In the genomic region with DNA sequence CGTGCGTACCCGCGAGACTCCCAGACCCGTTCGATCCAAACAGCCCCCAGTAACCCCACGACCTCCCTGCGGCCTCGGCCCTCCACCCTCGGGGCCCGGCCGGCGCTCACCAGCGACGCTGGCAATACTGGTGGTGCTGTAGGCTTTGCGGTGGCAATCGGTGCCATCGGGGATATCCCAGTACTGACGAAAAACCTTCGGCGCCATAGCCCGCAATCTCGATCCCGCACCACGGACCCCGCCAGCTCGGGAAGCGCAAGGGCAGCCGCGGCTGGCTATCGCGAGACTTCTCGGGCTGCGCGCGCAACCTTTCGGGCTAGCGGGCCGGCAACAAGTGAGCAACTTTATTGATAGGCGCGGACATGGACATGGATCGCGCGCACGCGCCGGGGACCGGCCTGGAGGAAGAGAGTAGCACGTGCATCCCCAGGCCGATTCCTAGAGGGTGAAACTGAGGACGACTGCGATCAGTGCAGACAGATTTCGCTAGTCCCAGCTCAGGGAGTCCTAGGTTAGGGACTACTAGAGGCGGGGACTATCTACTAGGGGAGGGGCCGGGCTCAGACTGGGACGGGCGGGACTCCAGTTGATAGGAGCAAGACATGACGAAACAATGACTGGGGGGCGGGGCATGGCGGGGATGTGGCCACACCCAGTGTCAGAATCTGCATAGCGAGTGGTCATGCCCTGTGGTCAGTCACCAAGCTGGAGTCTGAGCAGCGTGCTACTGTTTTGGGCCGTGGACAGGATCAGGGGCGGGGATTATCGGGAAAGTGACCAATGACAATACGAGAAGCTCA, we compare ENCODE assay signal across 1 cellular context.
TF ChIP-seq lines count a peak whose summit lies in the region.

A gene (minus strand): TSS at position 289 of the 800 bp plus-strand sequence. CDS start 82 bp downstream, at position 207.

TF ChIP-seq in HepG2, 621 proteins besides CTCF, POLR2A, EP300 and RAD21 (continues in another document):
- TF ChIP-seq, protein P1, sequence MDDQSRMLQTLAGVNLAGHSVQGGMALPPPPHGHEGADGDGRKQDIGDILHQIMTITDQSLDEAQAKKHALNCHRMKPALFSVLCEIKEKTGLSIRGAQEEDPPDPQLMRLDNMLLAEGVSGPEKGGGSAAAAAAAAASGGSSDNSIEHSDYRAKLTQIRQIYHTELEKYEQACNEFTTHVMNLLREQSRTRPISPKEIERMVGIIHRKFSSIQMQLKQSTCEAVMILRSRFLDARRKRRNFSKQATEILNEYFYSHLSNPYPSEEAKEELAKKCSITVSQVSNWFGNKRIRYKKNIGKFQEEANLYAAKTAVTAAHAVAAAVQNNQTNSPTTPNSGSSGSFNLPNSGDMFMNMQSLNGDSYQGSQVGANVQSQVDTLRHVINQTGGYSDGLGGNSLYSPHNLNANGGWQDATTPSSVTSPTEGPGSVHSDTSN (CRISPR knock-in tag; IDR thresholded peaks at IDR 0.05; ENCODE audit: borderline replicate concordance) = no peak
- TF ChIP-seq ZBTB21 (CRISPR knock-in tag; IDR thresholded peaks at IDR 0.05) = 0 out of 2 replicates have a peak, but pooled peaks have one; percentile 17
- no peak for TF ChIP-seq ZNF367 (CRISPR knock-in tag; IDR thresholded peaks at IDR 0.05; ENCODE audit: borderline replicate concordance)
- TF ChIP-seq STAG1 (CRISPR knock-in tag; IDR thresholded peaks at IDR 0.05) = peak; percentile 18; the same call in 1 of the 2 replicates
- TF ChIP-seq NFYC (CRISPR knock-in tag; IDR thresholded peaks at IDR 0.05) = no peak
- TF ChIP-seq, protein P2, sequence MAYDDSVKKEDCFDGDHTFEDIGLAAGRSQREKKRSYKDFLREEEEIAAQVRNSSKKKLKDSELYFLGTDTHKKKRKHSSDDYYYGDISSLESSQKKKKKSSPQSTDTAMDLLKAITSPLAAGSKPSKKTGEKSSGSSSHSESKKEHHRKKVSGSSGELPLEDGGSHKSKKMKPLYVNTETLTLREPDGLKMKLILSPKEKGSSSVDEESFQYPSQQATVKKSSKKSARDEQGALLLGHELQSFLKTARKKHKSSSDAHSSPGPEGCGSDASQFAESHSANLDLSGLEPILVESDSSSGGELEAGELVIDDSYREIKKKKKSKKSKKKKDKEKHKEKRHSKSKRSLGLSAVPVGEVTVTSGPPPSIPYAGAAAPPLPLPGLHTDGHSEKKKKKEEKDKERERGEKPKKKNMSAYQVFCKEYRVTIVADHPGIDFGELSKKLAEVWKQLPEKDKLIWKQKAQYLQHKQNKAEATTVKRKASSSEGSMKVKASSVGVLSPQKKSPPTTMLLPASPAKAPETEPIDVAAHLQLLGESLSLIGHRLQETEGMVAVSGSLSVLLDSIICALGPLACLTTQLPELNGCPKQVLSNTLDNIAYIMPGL (CRISPR knock-in tag; IDR thresholded peaks at IDR 0.05; ENCODE audit: borderline replicate concordance in 1 of 2, low read depth in 1 of 2) = peak; percentile 56 to 90; a peak in 3 of 4 replicates
- no peak for TF ChIP-seq ZNF629 (CRISPR knock-in tag; conservative IDR thresholded peaks at IDR 0.05)
- TF ChIP-seq GTF3A (CRISPR knock-in tag; conservative IDR thresholded peaks at IDR 0.05) = 0 out of 2 replicates have a peak, but pooled peaks have one; percentile 55
- TF ChIP-seq PRMT3 (CRISPR knock-in tag; IDR thresholded peaks at IDR 0.05; ENCODE audit: borderline replicate concordance, low read depth) = no peak
- TF ChIP-seq ZNF10 (CRISPR knock-in tag; IDR thresholded peaks at IDR 0.05; ENCODE audit: borderline replicate concordance, low read depth) = no peak
- TF ChIP-seq HNRNPH1 (optimal IDR thresholded peaks at IDR 0.05; ENCODE audit: low read depth, low read length) = no peak
- 0 out of 2 replicates have a peak, but pooled peaks have one; percentile 63 for TF ChIP-seq ZNF224 (CRISPR knock-in tag; IDR thresholded peaks at IDR 0.05)
- TF ChIP-seq GLI4 (CRISPR knock-in tag; IDR thresholded peaks at IDR 0.05; ENCODE audit: borderline replicate concordance) = peak; percentile 81; the same call in 1 of the 2 replicates
- TF ChIP-seq, protein P3, sequence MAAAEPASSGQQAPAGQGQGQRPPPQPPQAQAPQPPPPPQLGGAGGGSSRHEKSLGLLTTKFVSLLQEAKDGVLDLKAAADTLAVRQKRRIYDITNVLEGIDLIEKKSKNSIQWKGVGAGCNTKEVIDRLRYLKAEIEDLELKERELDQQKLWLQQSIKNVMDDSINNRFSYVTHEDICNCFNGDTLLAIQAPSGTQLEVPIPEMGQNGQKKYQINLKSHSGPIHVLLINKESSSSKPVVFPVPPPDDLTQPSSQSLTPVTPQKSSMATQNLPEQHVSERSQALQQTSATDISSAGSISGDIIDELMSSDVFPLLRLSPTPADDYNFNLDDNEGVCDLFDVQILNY (CRISPR knock-in tag; conservative IDR thresholded peaks at IDR 0.05) = 0 out of 2 replicates have a peak, but pooled peaks have one; percentile 68
- peak; percentile 89; the same call in 1 of the 2 replicates for TF ChIP-seq KDM5B (CRISPR knock-in tag; IDR thresholded peaks at IDR 0.05; ENCODE audit: borderline replicate concordance)
- TF ChIP-seq GATA4 (IDR thresholded peaks at IDR 0.05; ENCODE audit: borderline replicate concordance, low read depth) = peak; percentile 40; the same call in 1 of the 2 replicates
- no peak for TF ChIP-seq KDM6A (CRISPR knock-in tag; IDR thresholded peaks at IDR 0.05; ENCODE audit: low read depth)
- peak; percentile 45; the same call in 1 of the 2 replicates for TF ChIP-seq AKAP8 (CRISPR knock-in tag; IDR thresholded peaks at IDR 0.05)
- peak; percentile 98 for TF ChIP-seq SPEN (CRISPR knock-in tag; IDR thresholded peaks at IDR 0.05; ENCODE audit: low read depth)
- TF ChIP-seq SMYD3 (CRISPR knock-in tag; IDR thresholded peaks at IDR 0.05) = no peak
- TF ChIP-seq, protein P4, sequence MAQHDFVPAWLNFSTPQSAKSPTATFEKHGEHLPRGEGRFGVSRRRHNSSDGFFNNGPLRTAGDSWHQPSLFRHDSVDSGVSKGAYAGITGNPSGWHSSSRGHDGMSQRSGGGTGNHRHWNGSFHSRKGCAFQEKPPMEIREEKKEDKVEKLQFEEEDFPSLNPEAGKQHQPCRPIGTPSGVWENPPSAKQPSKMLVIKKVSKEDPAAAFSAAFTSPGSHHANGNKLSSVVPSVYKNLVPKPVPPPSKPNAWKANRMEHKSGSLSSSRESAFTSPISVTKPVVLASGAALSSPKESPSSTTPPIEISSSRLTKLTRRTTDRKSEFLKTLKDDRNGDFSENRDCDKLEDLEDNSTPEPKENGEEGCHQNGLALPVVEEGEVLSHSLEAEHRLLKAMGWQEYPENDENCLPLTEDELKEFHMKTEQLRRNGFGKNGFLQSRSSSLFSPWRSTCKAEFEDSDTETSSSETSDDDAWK (CRISPR knock-in tag; IDR thresholded peaks at IDR 0.05) = no peak
- TF ChIP-seq ZNF792 (CRISPR knock-in tag; IDR thresholded peaks at IDR 0.05) = peak; percentile 45; the same call in 1 of the 2 replicates
- TF ChIP-seq, protein P5, sequence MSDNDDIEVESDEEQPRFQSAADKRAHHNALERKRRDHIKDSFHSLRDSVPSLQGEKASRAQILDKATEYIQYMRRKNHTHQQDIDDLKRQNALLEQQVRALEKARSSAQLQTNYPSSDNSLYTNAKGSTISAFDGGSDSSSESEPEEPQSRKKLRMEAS (IDR thresholded peaks at IDR 0.05) = peak; percentile 96
- TF ChIP-seq, protein P6, sequence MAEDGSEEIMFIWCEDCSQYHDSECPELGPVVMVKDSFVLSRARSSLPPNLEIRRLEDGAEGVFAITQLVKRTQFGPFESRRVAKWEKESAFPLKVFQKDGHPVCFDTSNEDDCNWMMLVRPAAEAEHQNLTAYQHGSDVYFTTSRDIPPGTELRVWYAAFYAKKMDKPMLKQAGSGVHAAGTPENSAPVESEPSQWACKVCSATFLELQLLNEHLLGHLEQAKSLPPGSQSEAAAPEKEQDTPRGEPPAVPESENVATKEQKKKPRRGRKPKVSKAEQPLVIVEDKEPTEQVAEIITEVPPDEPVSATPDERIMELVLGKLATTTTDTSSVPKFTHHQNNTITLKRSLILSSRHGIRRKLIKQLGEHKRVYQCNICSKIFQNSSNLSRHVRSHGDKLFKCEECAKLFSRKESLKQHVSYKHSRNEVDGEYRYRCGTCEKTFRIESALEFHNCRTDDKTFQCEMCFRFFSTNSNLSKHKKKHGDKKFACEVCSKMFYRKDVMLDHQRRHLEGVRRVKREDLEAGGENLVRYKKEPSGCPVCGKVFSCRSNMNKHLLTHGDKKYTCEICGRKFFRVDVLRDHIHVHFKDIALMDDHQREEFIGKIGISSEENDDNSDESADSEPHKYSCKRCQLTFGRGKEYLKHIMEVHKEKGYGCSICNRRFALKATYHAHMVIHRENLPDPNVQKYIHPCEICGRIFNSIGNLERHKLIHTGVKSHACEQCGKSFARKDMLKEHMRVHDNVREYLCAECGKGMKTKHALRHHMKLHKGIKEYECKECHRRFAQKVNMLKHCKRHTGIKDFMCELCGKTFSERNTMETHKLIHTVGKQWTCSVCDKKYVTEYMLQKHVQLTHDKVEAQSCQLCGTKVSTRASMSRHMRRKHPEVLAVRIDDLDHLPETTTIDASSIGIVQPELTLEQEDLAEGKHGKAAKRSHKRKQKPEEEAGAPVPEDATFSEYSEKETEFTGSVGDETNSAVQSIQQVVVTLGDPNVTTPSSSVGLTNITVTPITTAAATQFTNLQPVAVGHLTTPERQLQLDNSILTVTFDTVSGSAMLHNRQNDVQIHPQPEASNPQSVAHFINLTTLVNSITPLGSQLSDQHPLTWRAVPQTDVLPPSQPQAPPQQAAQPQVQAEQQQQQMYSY (CRISPR knock-in tag; IDR thresholded peaks at IDR 0.05) = no peak
- TF ChIP-seq RELA (CRISPR knock-in tag; IDR thresholded peaks at IDR 0.05) = no peak
- TF ChIP-seq ZNF563 (CRISPR knock-in tag; IDR thresholded peaks at IDR 0.05) = peak; percentile 70; the same call in 1 of the 2 replicates
- TF ChIP-seq PHF8 (CRISPR knock-in tag; IDR thresholded peaks at IDR 0.05) = peak; percentile 88
- no peak for TF ChIP-seq ZMYM3 (CRISPR knock-in tag; IDR thresholded peaks at IDR 0.05)
- TF ChIP-seq, protein P7, sequence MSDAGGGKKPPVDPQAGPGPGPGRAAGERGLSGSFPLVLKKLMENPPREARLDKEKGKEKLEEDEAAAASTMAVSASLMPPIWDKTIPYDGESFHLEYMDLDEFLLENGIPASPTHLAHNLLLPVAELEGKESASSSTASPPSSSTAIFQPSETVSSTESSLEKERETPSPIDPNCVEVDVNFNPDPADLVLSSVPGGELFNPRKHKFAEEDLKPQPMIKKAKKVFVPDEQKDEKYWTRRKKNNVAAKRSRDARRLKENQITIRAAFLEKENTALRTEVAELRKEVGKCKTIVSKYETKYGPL (CRISPR knock-in tag; IDR thresholded peaks at IDR 0.05) = no peak
- TF ChIP-seq, protein P8, sequence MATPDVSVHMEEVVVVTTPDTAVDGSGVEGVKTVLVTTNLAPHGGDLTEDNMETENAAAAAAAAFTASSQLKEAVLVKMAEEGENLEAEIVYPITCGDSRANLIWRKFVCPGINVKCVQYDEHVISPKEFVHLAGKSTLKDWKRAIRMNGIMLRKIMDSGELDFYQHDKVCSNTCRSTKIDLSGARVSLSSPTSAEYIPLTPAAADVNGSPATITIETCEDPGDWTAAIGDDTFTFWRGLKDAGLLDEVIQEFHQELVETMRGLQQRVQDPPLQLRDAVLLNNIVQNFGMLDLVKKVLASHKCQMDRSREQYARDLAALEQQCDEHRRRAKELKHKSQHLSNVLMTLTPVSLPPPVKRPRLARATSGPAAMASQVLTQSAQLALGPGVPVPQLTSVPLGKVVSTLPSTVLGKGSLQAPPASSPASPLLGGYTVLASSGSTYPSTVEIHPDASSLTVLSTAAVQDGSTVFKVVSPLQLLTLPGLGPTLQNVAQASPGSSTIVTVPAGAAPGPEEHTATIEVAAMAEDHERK (CRISPR knock-in tag; IDR thresholded peaks at IDR 0.05; ENCODE audit: low read depth) = no peak
- TF ChIP-seq ZNF431 (CRISPR knock-in tag; IDR thresholded peaks at IDR 0.05; ENCODE audit: borderline replicate concordance, low read depth) = peak; percentile 31; the same call in 1 of the 2 replicates
- peak; percentile 85 for TF ChIP-seq PTBP1 (IDR thresholded peaks at IDR 0.05; ENCODE audit: low read depth, low read length, poor library complexity, severe bottlenecking)
- TF ChIP-seq ZNF614 (CRISPR knock-in tag; IDR thresholded peaks at IDR 0.05; ENCODE audit: borderline replicate concordance) = peak; percentile 89; the same call in 1 of the 2 replicates
- TF ChIP-seq, protein P9, sequence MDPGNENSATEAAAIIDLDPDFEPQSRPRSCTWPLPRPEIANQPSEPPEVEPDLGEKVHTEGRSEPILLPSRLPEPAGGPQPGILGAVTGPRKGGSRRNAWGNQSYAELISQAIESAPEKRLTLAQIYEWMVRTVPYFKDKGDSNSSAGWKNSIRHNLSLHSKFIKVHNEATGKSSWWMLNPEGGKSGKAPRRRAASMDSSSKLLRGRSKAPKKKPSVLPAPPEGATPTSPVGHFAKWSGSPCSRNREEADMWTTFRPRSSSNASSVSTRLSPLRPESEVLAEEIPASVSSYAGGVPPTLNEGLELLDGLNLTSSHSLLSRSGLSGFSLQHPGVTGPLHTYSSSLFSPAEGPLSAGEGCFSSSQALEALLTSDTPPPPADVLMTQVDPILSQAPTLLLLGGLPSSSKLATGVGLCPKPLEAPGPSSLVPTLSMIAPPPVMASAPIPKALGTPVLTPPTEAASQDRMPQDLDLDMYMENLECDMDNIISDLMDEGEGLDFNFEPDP (CRISPR knock-in tag; conservative IDR thresholded peaks at IDR 0.05) = no peak
- 0 out of 2 replicates have a peak, but pooled peaks have one; percentile 55 for TF ChIP-seq MAZ (IDR thresholded peaks at IDR 0.05; ENCODE audit: borderline replicate concordance, low read depth, low read length)
- TF ChIP-seq MAZ (CRISPR knock-in tag; IDR thresholded peaks at IDR 0.05; ENCODE audit: low read depth) = peak; percentile 90
- TF ChIP-seq, protein P10, sequence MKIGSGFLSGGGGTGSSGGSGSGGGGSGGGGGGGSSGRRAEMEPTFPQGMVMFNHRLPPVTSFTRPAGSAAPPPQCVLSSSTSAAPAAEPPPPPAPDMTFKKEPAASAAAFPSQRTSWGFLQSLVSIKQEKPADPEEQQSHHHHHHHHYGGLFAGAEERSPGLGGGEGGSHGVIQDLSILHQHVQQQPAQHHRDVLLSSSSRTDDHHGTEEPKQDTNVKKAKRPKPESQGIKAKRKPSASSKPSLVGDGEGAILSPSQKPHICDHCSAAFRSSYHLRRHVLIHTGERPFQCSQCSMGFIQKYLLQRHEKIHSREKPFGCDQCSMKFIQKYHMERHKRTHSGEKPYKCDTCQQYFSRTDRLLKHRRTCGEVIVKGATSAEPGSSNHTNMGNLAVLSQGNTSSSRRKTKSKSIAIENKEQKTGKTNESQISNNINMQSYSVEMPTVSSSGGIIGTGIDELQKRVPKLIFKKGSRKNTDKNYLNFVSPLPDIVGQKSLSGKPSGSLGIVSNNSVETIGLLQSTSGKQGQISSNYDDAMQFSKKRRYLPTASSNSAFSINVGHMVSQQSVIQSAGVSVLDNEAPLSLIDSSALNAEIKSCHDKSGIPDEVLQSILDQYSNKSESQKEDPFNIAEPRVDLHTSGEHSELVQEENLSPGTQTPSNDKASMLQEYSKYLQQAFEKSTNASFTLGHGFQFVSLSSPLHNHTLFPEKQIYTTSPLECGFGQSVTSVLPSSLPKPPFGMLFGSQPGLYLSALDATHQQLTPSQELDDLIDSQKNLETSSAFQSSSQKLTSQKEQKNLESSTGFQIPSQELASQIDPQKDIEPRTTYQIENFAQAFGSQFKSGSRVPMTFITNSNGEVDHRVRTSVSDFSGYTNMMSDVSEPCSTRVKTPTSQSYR (CRISPR knock-in tag; IDR thresholded peaks at IDR 0.05; ENCODE audit: borderline replicate concordance) = peak; percentile 32; the same call in 1 of the 2 replicates
- no peak for TF ChIP-seq NFIB (CRISPR knock-in tag; IDR thresholded peaks at IDR 0.05; ENCODE audit: borderline replicate concordance)
- TF ChIP-seq ZKSCAN1 (IDR thresholded peaks at IDR 0.05; ENCODE audit: low read length) = peak; percentile 90
- peak; percentile 85 for TF ChIP-seq MIXL1 (CRISPR knock-in tag; IDR thresholded peaks at IDR 0.05)
- TF ChIP-seq CEBPG (CRISPR knock-in tag; IDR thresholded peaks at IDR 0.05) = peak; percentile 2; the same call in 1 of the 2 replicates
- no peak for TF ChIP-seq HMGA1 (CRISPR knock-in tag; conservative IDR thresholded peaks at IDR 0.05)
- 0 out of 2 replicates have a peak, but pooled peaks have one; percentile 50 for TF ChIP-seq ZNF235 (CRISPR knock-in tag; IDR thresholded peaks at IDR 0.05; ENCODE audit: borderline replicate concordance)
- TF ChIP-seq ZSCAN12 (CRISPR knock-in tag; IDR thresholded peaks at IDR 0.05) = no peak
